9 cellular contexts compared by ENCODE assay signal in the genomic region with DNA sequence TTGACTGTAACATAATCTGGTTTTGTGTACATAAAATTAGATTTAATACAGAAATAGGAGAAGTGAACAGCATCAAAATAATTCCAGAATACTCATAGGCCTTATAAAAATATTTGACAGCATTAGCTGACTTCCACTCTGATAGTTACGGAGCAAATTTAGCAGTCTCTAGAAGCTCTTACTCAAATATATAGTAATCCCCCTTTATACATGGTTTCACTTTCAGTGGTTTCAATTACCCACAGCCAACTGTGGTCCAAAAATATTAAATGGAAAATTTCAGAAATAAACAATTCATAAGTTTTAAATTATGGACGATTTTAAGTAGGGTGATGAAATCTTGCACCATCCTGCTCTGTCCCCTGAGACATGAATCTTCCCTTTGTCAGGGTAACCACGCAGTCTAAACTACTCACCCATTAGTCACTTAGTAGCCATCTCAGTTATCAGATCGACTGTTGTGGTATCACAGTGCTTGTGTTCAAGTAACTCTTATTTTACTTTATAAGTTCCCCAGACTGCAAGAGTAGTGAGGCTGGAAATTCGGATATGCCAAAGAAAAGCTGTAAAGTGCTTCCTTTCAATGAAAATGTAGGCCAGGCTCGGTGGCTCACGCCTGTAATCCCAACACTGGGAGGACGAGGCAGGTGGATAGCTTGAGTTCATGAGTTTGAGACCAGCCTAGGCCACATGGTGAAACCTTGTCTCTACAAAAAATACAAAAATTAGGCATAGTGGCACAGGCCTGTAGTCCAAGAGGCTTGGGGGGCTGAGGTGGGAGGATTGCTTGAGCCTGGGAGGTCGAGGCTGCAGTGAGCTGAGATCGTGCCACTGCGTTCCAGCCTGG. TPM values are rescaled to one million over a fixed set of nuclear protein-coding genes. Genes with fewer than 3 reads are reported as not detected.
DNase-seq lines count a peak whose midpoint lies in the region; ATAC-seq and TF ChIP-seq lines count a peak whose summit lies in the region.
"Had no signal": no experiment of that assay in that cellular context is flagged by ENCODE, and none has a peak within 500 bp of the region (broad histone marks: within the 10 kb centered on the region; RNA-seq: fewer than 3 reads in every experiment).

No MANE protein-coding gene starts in this region.

- peak overlapping the region; percentile 90 for H3K27ac Mint-ChIP-seq in osteocyte (ENCODE audit: unreplicated experiment)

- no peaks in the 10 kb centered on the region for H3K9me3 Mint-ChIP-seq in osteocyte (ENCODE audit: unreplicated experiment)

- H3K36me3 Mint-ChIP-seq in osteocyte (ENCODE audit: unreplicated experiment), result no peaks in the 10 kb centered on the region

- TF ChIP-seq CTCF in RWPE1 (conservative IDR thresholded peaks at IDR 0.05; ENCODE audit: low read depth) (no peak), osteocyte (IDR thresholded peaks at IDR 0.05) (no peak)

- POLR2A ChIA-PET in RWPE1 (lab: Yijun Ruan, JAX; ENCODE audit: low non-redundant PET), result no interaction called here

- H3K4me1 Mint-ChIP-seq in osteocyte (ENCODE audit: unreplicated experiment), result peaks cover 22% of the 10 kb centered on the region

- CTCF ChIA-PET in RWPE1 (lab: Yijun Ruan, JAX), result interaction anchor here (0.5 kb wide), 1 partner anchor 174 kb away, joined by 3 read pairs; no protein-coding TSS in a partner anchor

- peak overlapping the region; percentile 41; the same call in 1 of the 2 replicates for H3K27ac ChIP-seq in RWPE1

- peak; percentile 70 for ATAC-seq in GM18520 (IDR thresholded peaks at IDR 0.05; ENCODE audit: unreplicated experiment)
- ATAC-seq in HG02798 (IDR thresholded peaks at IDR 0.05; ENCODE audit: poor library complexity, unreplicated experiment), result peak; percentile 80

- peak; percentile 6 for DNase-seq in RWPE1 (ENCODE audit: low spot score)
- no peak for DNase-seq in osteocyte (ENCODE audit: extremely low spot score, unreplicated experiment)
- DNase-seq in C1 segment of cervical spinal cord (lab: John Stamatoyannopoulos, UW), result no peak
- DNase-seq in stimulated activated naive CD4-positive, alpha-beta T cell treated with Interleukin-2 at 50 U/mL for 16 hours (lab: John Stamatoyannopoulos, UW), result no peak
- DNase-seq in NCI-H128 (lab: John Stamatoyannopoulos, UW; ENCODE audit: unreplicated experiment), result no peak
- DNase-seq in DMS 273 (lab: John Stamatoyannopoulos, UW; ENCODE audit: unreplicated experiment), result no peak
- DNase-seq: NCI-H2227 treated with DMSO at 0.1 percent for 48 hours had no signal

- peak overlapping the region; percentile 58 for H3K4me3 Mint-ChIP-seq in osteocyte (ENCODE audit: unreplicated experiment)

- peaks cover 4% of the 10 kb centered on the region for H3K27me3 Mint-ChIP-seq in osteocyte (ENCODE audit: unreplicated experiment)

RNA-seq across cellular contexts. Expression of a gene that starts 17.2 kb away (rescaled TPM):
- total RNA-seq in osteocyte, result 0.05 TPM in 1 of 2 replicates, not detected in the other

RNA-seq across cellular contexts. Expression of a gene that starts 23.5 kb away (rescaled TPM):
- 10.1 and 10.9 TPM in 2 replicates for total RNA-seq in osteocyte
